In genomic region chr5:82605441-82605973, GRCh38 we compare ENCODE assay signal across 18 cellular contexts.
"Had no signal": no experiment of that assay in that cellular context is flagged by ENCODE, and none has a peak within 500 bp of the region (broad histone marks: within the 10 kb centered on the region; RNA-seq: fewer than 3 reads in every experiment).

No MANE protein-coding gene starts in this region.

- ATAC-seq: left cardiac atrium, WTC11 had no signal

- DNase-seq: activated CD4-positive, alpha-beta memory T cell treated with anti-CD3 and anti-CD28 coated beads for 36 hours; activated CD4-positive, alpha-beta T cell treated with anti-CD3 and anti-CD28 coated beads for 4 hours; activated naive CD8-positive, alpha-beta T cell treated with anti-CD3 and anti-CD28 coated beads, Interleukin-2, amount 10 ng/mL, durations not matched to agents 7 days and 5 days; central memory CD4-positive, alpha-beta T cell; colonic mucosa; endodermal cell; foreskin fibroblast; left cardiac atrium; lower lobe of right lung; right lobe of liver; stimulated activated CD4-positive, alpha-beta T cell treated with anti-CD3 and anti-CD28 coated beads, Interleukin-4, amount 100 ng/mL, for 1 hour had no signal

- H3K9ac ChIP-seq: parathyroid adenoma had no signal

- H3K4me3 Mint-ChIP-seq: activated CD4-positive, alpha-beta memory T cell treated with anti-CD3 and anti-CD28 coated beads for 36 hours; activated naive CD8-positive, alpha-beta T cell treated with anti-CD3 and anti-CD28 coated beads, Interleukin-2, amount 10 ng/mL, durations not matched to agents 7 days and 5 days; brain; endodermal cell; natural killer cell treated with Interleukin-12 subunit alpha and Interleukin-12 subunit beta and Interleukin-15 and Interleukin-18, amount 100 ng/mL, for 72 hours; WTC11 had no signal

- H3K9me3 ChIP-seq: colonic mucosa, lower lobe of right lung, right lobe of liver had no signal

- H3K36me3 ChIP-seq: colonic mucosa, lower lobe of right lung, right lobe of liver had no signal

- H3K27ac ChIP-seq: colonic mucosa, epithelial cell of prostate, hepatocyte, lower lobe of right lung, parathyroid adenoma, right lobe of liver had no signal

- H2AFZ ChIP-seq: hepatocyte, parathyroid adenoma had no signal

- H3K4me1 ChIP-seq: colonic mucosa, lower lobe of right lung, parathyroid adenoma, right lobe of liver had no signal

- H3K4me2 ChIP-seq: hepatocyte, smooth muscle cell had no signal

- H3K36me3 Mint-ChIP-seq: activated naive CD8-positive, alpha-beta T cell treated with anti-CD3 and anti-CD28 coated beads, Interleukin-2, amount 10 ng/mL, durations not matched to agents 7 days and 5 days; brain had no signal

- H3K79me2 ChIP-seq: hepatocyte, parathyroid adenoma had no signal

- H3K27ac Mint-ChIP-seq: activated CD4-positive, alpha-beta memory T cell treated with anti-CD3 and anti-CD28 coated beads for 36 hours; activated naive CD8-positive, alpha-beta T cell treated with anti-CD3 and anti-CD28 coated beads, Interleukin-2, amount 10 ng/mL, durations not matched to agents 7 days and 5 days; brain; endodermal cell; natural killer cell treated with Interleukin-12 subunit alpha and Interleukin-12 subunit beta and Interleukin-15 and Interleukin-18, amount 100 ng/mL, for 72 hours; WTC11 had no signal

- H3K27me3 ChIP-seq: colonic mucosa, hepatocyte, right lobe of liver had no signal

- H3K4me3 ChIP-seq: colonic mucosa, hepatocyte, lower lobe of right lung, right lobe of liver, smooth muscle cell had no signal

- H3K4me1 Mint-ChIP-seq: brain, endodermal cell had no signal
